Comparison of ENCODE assay signal across 8 cellular contexts in genomic region chr17:35433075-35433894, GRCh38. TPM values are rescaled to one million over a fixed set of nuclear protein-coding genes. Genes with fewer than 3 reads are reported as not detected.
A peak's percentile ranks its signal among the peaks of the same experiment; 100 is the strongest.
DNase-seq lines count a peak whose midpoint lies in the region; ATAC-seq, FAIRE-seq and TF ChIP-seq lines count a peak whose summit lies in the region.

No MANE protein-coding gene starts in this region.

- H3K36me3 ChIP-seq in ES-I3 (ENCODE audit: insufficient read depth, low read length) (no peaks in the 10 kb centered on the region), keratinocyte (ENCODE audit: control insufficient read depth in 2 of 2, extremely low read depth in 1 of 2, insufficient read depth in 2 of 2, low read length in 2 of 2) (no peaks in the 10 kb centered on the region)

- H3K4me1 ChIP-seq in ES-I3 (ENCODE audit: insufficient read depth, low read length) (peaks cover 30% of the 10 kb centered on the region), keratinocyte (ENCODE audit: control insufficient read depth, extremely low read depth, insufficient read depth, low read length) (peaks cover 8% of the 10 kb centered on the region)

- DNase-seq in HS-5 (ENCODE audit: low read depth) (peak; percentile 96), WTC11 (ENCODE audit: low spot score) (peak; percentile 79), caudate nucleus (lab: John Stamatoyannopoulos, UW) (peak in 5 of 61 donors; percentile 5 to 25 (median 6)), keratinocyte (ENCODE audit: low read depth, low spot score) (peak; percentile 98), NCI-H2107 treated with DMSO at 0.1 percent for 48 hours (lab: John Stamatoyannopoulos, UW; ENCODE audit: unreplicated experiment) (no peak)
- DNase-seq in stimulated activated CD4-positive, alpha-beta T cell treated with anti-CD3 and anti-CD28 coated beads, Interleukin-15, amount 100 ng/mL, for 48 hours (ENCODE audit: low read depth in 2 of 2): peak; percentile 66 to 73

- H3K4me1 Mint-ChIP-seq in WTC11: peaks cover 76% of the 10 kb centered on the region

- peak overlapping the region; percentile 87 for H3K9ac ChIP-seq in ES-I3 (ENCODE audit: low read depth, low read length)
- peak overlapping the region; percentile 62 for H3K9ac ChIP-seq in keratinocyte (ENCODE audit: control insufficient read depth, extremely low read depth, insufficient read depth, low read length)

- H3K4me3 ChIP-seq in keratinocyte (ENCODE audit: control insufficient read depth in 2 of 3, extremely low read depth in 1 of 3, insufficient read depth in 2 of 3, low read depth in 1 of 3, low read length in 3 of 3): peak overlapping the region; percentile 47 to 83 (median 59)

- peak overlapping the region; percentile 91 for H3K4me3 Mint-ChIP-seq in WTC11

- no peaks in the 10 kb centered on the region for H4K20me1 ChIP-seq in keratinocyte (ENCODE audit: control insufficient read depth, extremely low read depth, insufficient read depth, low read length)

- no peaks in the 10 kb centered on the region for H3K9me3 ChIP-seq in ES-I3 (ENCODE audit: control insufficient read depth, insufficient read depth, low read length)
- H3K9me3 ChIP-seq in keratinocyte (ENCODE audit: control insufficient read depth, low read depth, low read length): no peaks in the 10 kb centered on the region

- H3K4me2 ChIP-seq in keratinocyte (ENCODE audit: control insufficient read depth, extremely low read depth, insufficient read depth, low read depth, low read length): peak overlapping the region; percentile 85

- peak; percentile 80 for ATAC-seq in WTC11
- no peak for ATAC-seq in GM19328 (IDR thresholded peaks at IDR 0.05; ENCODE audit: unreplicated experiment)

- CTCF ChIA-PET in WTC11 (lab: Charles Lee): interaction anchor here (0.5 to 2.7 kb wide), 8 partner anchors 14 to 122 kb away, joined by 3 to 13 read pairs (median 6); partner anchors contain the start of gene SLFN13

- H3K27ac Mint-ChIP-seq in WTC11: peak overlapping the region; percentile 98

- peak overlapping the region; percentile 77 for H2AFZ ChIP-seq in keratinocyte (ENCODE audit: control insufficient read depth, low read length)

- H3K27me3 ChIP-seq in keratinocyte (ENCODE audit: control insufficient read depth, extremely low read depth, insufficient read depth, low read length): no peaks in the 10 kb centered on the region

- no peak for TF ChIP-seq CTCF in WTC11 (IDR thresholded peaks at IDR 0.05)
- TF ChIP-seq CTCF in keratinocyte (optimal IDR thresholded peaks at IDR 0.05 in 1 of 3, IDR thresholded peaks at IDR 0.05 in 1 of 3, conservative IDR thresholded peaks at IDR 0.05 in 1 of 3; ENCODE audit: extremely low read depth in 1 of 3, insufficient read depth in 2 of 3, low read length in 3 of 3): peak in 2 of 3 experiments; percentile 18 to 30

- H3K79me2 ChIP-seq in keratinocyte (ENCODE audit: control insufficient read depth, insufficient read depth, low read length): peaks cover 21% of the 10 kb centered on the region

- peak overlapping the region; percentile 50 for H3K27ac ChIP-seq in caudate nucleus (ENCODE audit: low read depth, low read length)
- peak overlapping the region; percentile 70 for H3K27ac ChIP-seq in keratinocyte (ENCODE audit: control insufficient read depth, insufficient read depth, low read length)

- no peaks in the 10 kb centered on the region for H3K9me1 ChIP-seq in keratinocyte (ENCODE audit: control insufficient read depth, extremely low read depth, insufficient read depth, low read length)

- peaks cover 91% of the 10 kb centered on the region for H3K27me3 Mint-ChIP-seq in WTC11 (ENCODE audit: low read depth)

- dilution Hi-C loops in keratinocyte (cut with MboI; ENCODE audit: extremely low pct_ligation_motif_present, low sequenced_read_pairs): no loop called here

- no peaks in the 10 kb centered on the region for H3K9me3 Mint-ChIP-seq in WTC11

- POLR2A ChIA-PET in WTC11 (lab: Charles Lee): interaction anchor here (0.9 to 2.0 kb wide), 2 partner anchors 9 to 15 kb away, joined by 3 to 32 read pairs; partner anchors contain the start of gene SLFN13

- no peaks in the 10 kb centered on the region for H3K36me3 Mint-ChIP-seq in WTC11

- FAIRE-seq in keratinocyte (lab: Jason Lieb, UNC): peak; percentile 97

TF ChIP-seq in WTC11, 78 proteins besides CTCF, POLR2A, EP300 and RAD21 (continues in another document):
- TF ChIP-seq AR (CRISPR knock-in tag; IDR thresholded peaks at IDR 0.05): no peak
- no peak for TF ChIP-seq IRF1 (CRISPR knock-in tag; IDR thresholded peaks at IDR 0.05)
- TF ChIP-seq ZNF263 (CRISPR knock-in tag; IDR thresholded peaks at IDR 0.05; ENCODE audit: low read depth): no peak
- TF ChIP-seq JUN (CRISPR knock-in tag; IDR thresholded peaks at IDR 0.05): peak; percentile 79; the same call in 1 of the 2 replicates
- TF ChIP-seq TEAD1 (CRISPR knock-in tag; IDR thresholded peaks at IDR 0.05): peak; percentile 94; the same call in 1 of the 2 replicates
- TF ChIP-seq ZBTB21 (CRISPR knock-in tag; IDR thresholded peaks at IDR 0.05; ENCODE audit: borderline replicate concordance): no peak
- no peak for TF ChIP-seq E2F5 (CRISPR knock-in tag; IDR thresholded peaks at IDR 0.05)
- TF ChIP-seq SP1 (CRISPR knock-in tag; conservative IDR thresholded peaks at IDR 0.05): peak; percentile 4

RNA-seq across cellular contexts. Expression of gene SLFN12, which starts 1.0 kb away (rescaled TPM):
- total RNA-seq in WTC11 (2021): 12.2 to 12.7 TPM (median 12.4 TPM) in 3 replicates
- 9.8 to 15.2 TPM (median 11.5 TPM) in 3 replicates for polyA plus RNA-seq in keratinocyte
- 2.3 TPM for polyA plus RNA-seq in keratinocyte (2011; ENCODE audit: low read depth)
- polyA plus RNA-seq in keratinocyte (2011; cell fraction: cytosol; rRNA removed): 3.7 and 9.1 TPM in 2 replicates
- 20.8 and 23.1 TPM in 2 replicates for polyA plus RNA-seq in keratinocyte (2011; cell fraction: nucleus; rRNA removed)
- polyA plus RNA-seq in keratinocyte (2012; ENCODE audit: low replicate concordance): 1.3 and 11.1 TPM in 2 replicates
- polyA minus RNA-seq in keratinocyte: 3.9 to 13.4 TPM (median 9.7 TPM) in 3 replicates
- polyA minus RNA-seq in keratinocyte (2011; cell fraction: cytosol; rRNA and poly(A)+ RNA removed): 4.6 TPM
- 10.3 and 14.8 TPM in 2 replicates for polyA minus RNA-seq in keratinocyte (2011; cell fraction: nucleus; rRNA and poly(A)+ RNA removed)

RNA-seq across cellular contexts. Expression of gene SLFN13, which starts 15.3 kb away (rescaled TPM):
- 19.7 to 22.1 TPM (median 20.8 TPM) in 3 replicates for total RNA-seq in WTC11 (2021)
- 0.73 to 1.4 TPM (median 1.0 TPM) in 3 replicates for polyA plus RNA-seq in keratinocyte
- not detected for polyA plus RNA-seq in keratinocyte (2011; ENCODE audit: low read depth)
- polyA plus RNA-seq in keratinocyte (2011; cell fraction: cytosol; rRNA removed): 0.14 and 0.41 TPM in 2 replicates
- 1.1 and 1.3 TPM in 2 replicates for polyA plus RNA-seq in keratinocyte (2011; cell fraction: nucleus; rRNA removed)
- polyA plus RNA-seq in keratinocyte (2012; ENCODE audit: low replicate concordance): 0.03 and 0.89 TPM in 2 replicates
- 0.40 to 1.7 TPM in 2 of 3 replicates, not detected in the other for polyA minus RNA-seq in keratinocyte
- polyA minus RNA-seq in keratinocyte (2011; cell fraction: cytosol; rRNA and poly(A)+ RNA removed): 0.58 TPM
- polyA minus RNA-seq in keratinocyte (2011; cell fraction: nucleus; rRNA and poly(A)+ RNA removed): 0.95 and 1.4 TPM in 2 replicates

RNA-seq across cellular contexts. Expression of gene SLFN11, which starts 59.9 kb away (rescaled TPM):
- 0.26 to 0.53 TPM (median 0.27 TPM) in 3 replicates for total RNA-seq in WTC11 (2021)
- 1.4 to 5.0 TPM (median 3.5 TPM) in 3 replicates for polyA plus RNA-seq in keratinocyte
- 0.32 TPM for polyA plus RNA-seq in keratinocyte (2011; ENCODE audit: low read depth)
- 0.70 and 1.1 TPM in 2 replicates for polyA plus RNA-seq in keratinocyte (2011; cell fraction: cytosol; rRNA removed)
- polyA plus RNA-seq in keratinocyte (2011; cell fraction: nucleus; rRNA removed): 1.4 and 2.3 TPM in 2 replicates
- polyA plus RNA-seq in keratinocyte (2012; ENCODE audit: low replicate concordance): 4.9 TPM in 1 of 2 replicates, not detected in the other
- polyA minus RNA-seq in keratinocyte: 4.2 to 5.0 TPM (median 4.7 TPM) in 3 replicates
- 4.6 TPM for polyA minus RNA-seq in keratinocyte (2011; cell fraction: cytosol; rRNA and poly(A)+ RNA removed)
- 2.3 and 2.4 TPM in 2 replicates for polyA minus RNA-seq in keratinocyte (2011; cell fraction: nucleus; rRNA and poly(A)+ RNA removed)
